Comparison of ENCODE assay signal across 11 cellular contexts in the genomic region with DNA sequence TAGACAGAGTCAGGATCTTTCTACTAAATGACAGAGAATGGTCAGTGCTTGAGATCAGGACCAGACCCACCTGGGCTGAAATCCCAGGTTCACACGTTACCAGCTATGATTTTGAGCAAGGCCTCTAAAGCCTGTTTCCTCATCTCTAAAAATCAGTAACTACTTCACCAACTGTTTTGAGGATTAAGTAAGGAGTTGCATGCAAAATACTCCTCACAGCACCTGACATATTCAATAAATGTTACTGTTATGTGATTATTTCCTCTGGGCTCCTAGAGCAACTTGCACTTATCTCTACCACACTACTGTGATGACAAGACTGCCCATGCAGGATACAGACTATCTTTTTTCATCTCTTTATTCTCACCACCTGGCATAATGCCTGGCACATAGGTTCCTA. TPM values are rescaled to one million over a fixed set of nuclear protein-coding genes. Genes with fewer than 3 reads are reported as not detected.
DNase-seq lines count a peak whose midpoint lies in the region; ATAC-seq, FAIRE-seq and TF ChIP-seq lines count a peak whose summit lies in the region.
"Had no signal": no experiment of that assay in that cellular context is flagged by ENCODE, and none has a peak within 500 bp of the region (broad histone marks: within the 10 kb centered on the region; RNA-seq: fewer than 3 reads in every experiment).

No MANE protein-coding gene starts in this region.

- peaks cover 28% of the 10 kb centered on the region for H3K4me1 ChIP-seq in CD4-positive, alpha-beta memory T cell (ENCODE audit: insufficient read depth, low read length)
- H3K4me1 ChIP-seq in Karpas-422 (ENCODE audit: low read length), result peaks cover 63% of the 10 kb centered on the region
- peaks cover 32% of the 10 kb centered on the region for H3K4me1 ChIP-seq in astrocyte (ENCODE audit: insufficient read depth, low read length)
- peaks cover 12% of the 10 kb centered on the region for H3K4me1 ChIP-seq in upper lobe of right lung

- H3K4me2 ChIP-seq in Karpas-422 (ENCODE audit: low read depth, low read length, poor library complexity, severe bottlenecking), result peak overlapping the region; percentile 91
- peak overlapping the region; percentile 88 for H3K4me2 ChIP-seq in astrocyte (ENCODE audit: low read length)

- peak overlapping the region in 5 of 8 donors; percentile 5 to 58 (median 18) for H3K4me3 Mint-ChIP-seq in CD4-positive, alpha-beta memory T cell
- H3K4me3 Mint-ChIP-seq in astrocyte (ENCODE audit: unreplicated experiment), result peak overlapping the region; percentile 86
- H3K4me3 Mint-ChIP-seq in nephron progenitor cell, result peak overlapping the region; percentile 91

- no peaks in the 10 kb centered on the region for H3K36me3 Mint-ChIP-seq in CD4-positive, alpha-beta memory T cell
- H3K36me3 Mint-ChIP-seq in astrocyte (ENCODE audit: low read depth, unreplicated experiment), result no peaks in the 10 kb centered on the region
- no peaks in the 10 kb centered on the region for H3K36me3 Mint-ChIP-seq in nephron progenitor cell (ENCODE audit: low read depth)

- H3K36me3 ChIP-seq in CD4-positive, alpha-beta memory T cell (ENCODE audit: insufficient read depth, low read length), result no peaks in the 10 kb centered on the region
- peaks cover 1% of the 10 kb centered on the region; the same call in 1 of the 2 replicates for H3K36me3 ChIP-seq in Karpas-422 (ENCODE audit: insufficient read depth, low read length)
- H3K36me3 ChIP-seq in astrocyte (ENCODE audit: insufficient read depth, low read length), result no peaks in the 10 kb centered on the region
- H3K36me3 ChIP-seq in upper lobe of right lung, result no peaks in the 10 kb centered on the region

- no peaks in the 10 kb centered on the region for H3K9me3 ChIP-seq in CD4-positive, alpha-beta memory T cell (ENCODE audit: control insufficient read depth in 1 of 2, low read length in 2 of 2)
- no peaks in the 10 kb centered on the region for H3K9me3 ChIP-seq in Karpas-422 (ENCODE audit: low read length)
- no peaks in the 10 kb centered on the region for H3K9me3 ChIP-seq in astrocyte (ENCODE audit: insufficient read depth, low read depth, low read length)
- no peaks in the 10 kb centered on the region for H3K9me3 ChIP-seq in upper lobe of right lung

- no peak overlapping the region for H3K4me3 ChIP-seq in CD4-positive, alpha-beta memory T cell (ENCODE audit: low read length in 2 of 2)
- peak overlapping the region; percentile 86 for H3K4me3 ChIP-seq in Karpas-422 (ENCODE audit: low read length)
- H3K4me3 ChIP-seq in astrocyte (ENCODE audit: insufficient read depth, low read depth, low read length), result peak overlapping the region; percentile 87
- no peak overlapping the region for H3K4me3 ChIP-seq in upper lobe of right lung

- CTCF ChIA-PET in CD4-positive, alpha-beta memory T cell (lab: Charles Lee; ENCODE audit: partially characterized antibody), result interaction anchor here (1.2 to 1.4 kb wide), 2 partner anchors 140 to 173 kb away, joined by 6 read pairs; no protein-coding TSS in a partner anchor

- H3K27me3 Mint-ChIP-seq in CD4-positive, alpha-beta memory T cell, result no peaks in the 10 kb centered on the region
- H3K27me3 Mint-ChIP-seq in astrocyte (ENCODE audit: low read depth, unreplicated experiment) (no peaks in the 10 kb centered on the region), nephron progenitor cell (ENCODE audit: low read depth, poor library complexity) (peaks cover 6% of the 10 kb centered on the region)

- no peak for FAIRE-seq in astrocyte (lab: Jason Lieb, UNC)
- FAIRE-seq: colon had no signal

- no peak for DNase-seq in CD4-positive, alpha-beta memory T cell
- DNase-seq in Karpas-422 (peak; percentile 70), astrocyte (ENCODE audit: low read depth) (no peak), nephron progenitor cell (no peak), NCI-H1436 (lab: John Stamatoyannopoulos, UW) (no peak), upper lobe of right lung (no peak), NOMO-1 treated with dmso at 0.1 percent for 144 hours (lab: John Stamatoyannopoulos, UW; ENCODE audit: unreplicated experiment) (no peak)
- no peak for DNase-seq in activated CD4-positive, alpha-beta T cell treated with anti-CD3 and anti-CD28 coated beads for 48 hours
- DNase-seq: occipital lobe, SW 1271 had no signal

- H4K20me1 ChIP-seq in Karpas-422 (ENCODE audit: insufficient read depth, low read depth, low read length) (no peaks in the 10 kb centered on the region), astrocyte (ENCODE audit: insufficient read depth, low read length) (no peaks in the 10 kb centered on the region)

- no peak for TF ChIP-seq CTCF in astrocyte (IDR thresholded peaks at IDR 0.05; ENCODE audit: insufficient read depth, low read depth, low read length)
- TF ChIP-seq CTCF in nephron progenitor cell (IDR thresholded peaks at IDR 0.05), result no peak
- no peak for TF ChIP-seq CTCF in upper lobe of right lung (IDR thresholded peaks at IDR 0.05)

- peaks cover 25 to 46% (median 31%) of the 10 kb centered on the region in 4 donors for H3K4me1 Mint-ChIP-seq in CD4-positive, alpha-beta memory T cell
- H3K4me1 Mint-ChIP-seq in astrocyte (ENCODE audit: low read depth, unreplicated experiment) (peaks cover 41% of the 10 kb centered on the region), nephron progenitor cell (peaks cover 52% of the 10 kb centered on the region)

- peak overlapping the region; percentile 94 for H3K9ac ChIP-seq in Karpas-422 (ENCODE audit: low read length)
- peak overlapping the region; percentile 96 for H3K9ac ChIP-seq in astrocyte (ENCODE audit: low read length)

- H3K9me3 Mint-ChIP-seq in CD4-positive, alpha-beta memory T cell, result no peaks in the 10 kb centered on the region
- H3K9me3 Mint-ChIP-seq in astrocyte (ENCODE audit: unreplicated experiment) (no peaks in the 10 kb centered on the region), nephron progenitor cell (no peaks in the 10 kb centered on the region)

- no peak for ATAC-seq in upper lobe of right lung

- H3K27ac ChIP-seq in CD4-positive, alpha-beta memory T cell (ENCODE audit: low read depth, low read length), result no peak overlapping the region
- peak overlapping the region; percentile 91 for H3K27ac ChIP-seq in Karpas-422 (ENCODE audit: low read length)
- H3K27ac ChIP-seq in astrocyte (ENCODE audit: low read depth, low read length), result no peak overlapping the region
- no peak overlapping the region for H3K27ac ChIP-seq in upper lobe of right lung

- H3K79me2 ChIP-seq in Karpas-422 (ENCODE audit: low read length), result peaks cover 59% of the 10 kb centered on the region
- H3K79me2 ChIP-seq in astrocyte (ENCODE audit: insufficient read depth, low read length), result peaks cover 57% of the 10 kb centered on the region

- peak overlapping the region in 4 of 7 donors; percentile 2 to 44 (median 27) for H3K27ac Mint-ChIP-seq in CD4-positive, alpha-beta memory T cell
- H3K27ac Mint-ChIP-seq in astrocyte (ENCODE audit: unreplicated experiment), result no peak overlapping the region
- H3K27ac Mint-ChIP-seq in nephron progenitor cell, result no peak overlapping the region

- H3K9me2 ChIP-seq in Karpas-422 (replicated peaks; ENCODE audit: insufficient read depth, low read length), result no peaks in the 10 kb centered on the region

- intact Hi-C loops in CD4-positive, alpha-beta memory T cell (cut with micrococcal nuclease), result loop anchor here (5.0 kb wide), 1 partner anchor 92 kb away; no protein-coding TSS in a partner anchor
- intact Hi-C loops in upper lobe of right lung (cut with DNase I), result no loop called here

- H2AFZ ChIP-seq in Karpas-422 (ENCODE audit: low read length) (no peak overlapping the region), astrocyte (ENCODE audit: low read depth, low read length) (no peak overlapping the region)

- no peaks in the 10 kb centered on the region for H3K27me3 ChIP-seq in CD4-positive, alpha-beta memory T cell (ENCODE audit: insufficient read depth, low read length)
- no peaks in the 10 kb centered on the region for H3K27me3 ChIP-seq in Karpas-422 (ENCODE audit: low read length)
- no peaks in the 10 kb centered on the region for H3K27me3 ChIP-seq in astrocyte (ENCODE audit: insufficient read depth, low read length)
- no peaks in the 10 kb centered on the region for H3K27me3 ChIP-seq in upper lobe of right lung

- POLR2A ChIA-PET in CD4-positive, alpha-beta memory T cell (lab: Charles Lee; ENCODE audit: partially characterized antibody), result interaction anchor here (1.6 to 1.9 kb wide), 2 partner anchors 41 to 90 kb away, joined by 5 to 9 read pairs; no protein-coding TSS in a partner anchor

RNA-seq across cellular contexts. Expression of a gene that starts 1.9 kb away (rescaled TPM):
- 1 to 10 TPM; 4.8 to 6.4 TPM for total RNA-seq in CD4-positive, alpha-beta memory T cell
- polyA plus RNA-seq in CD4-positive, alpha-beta memory T cell, result 1 to 10 TPM; 1.7 to 4.8 TPM
- 13.4 and 35.6 TPM in 2 replicates for total RNA-seq in Karpas-422 (2014; rRNA removed; shearing (Covaris generic); ENCODE audit: low replicate concordance)
- 36.9 and 42.0 TPM in 2 replicates for total RNA-seq in astrocyte
- 17.5 TPM for total RNA-seq in upper lobe of right lung

Comparison
In these comparisons a context has a peak if more than half of its experiments do, and no peak if none do; other contexts are left out.
1. H3K4me3 ChIP-seq: peak in Karpas-422 (single experiment) and astrocyte (single experiment); none in CD4-positive, alpha-beta memory T cell (0 of 2) and upper lobe of right lung (single experiment).
2. H3K27ac Mint-ChIP-seq: peak in CD4-positive, alpha-beta memory T cell (4 of 7); none in astrocyte (single experiment) and nephron progenitor cell (single experiment).
3. H3K4me3 Mint-ChIP-seq: peak in every context shown above with its lines; median percentile 91 in nephron progenitor cell; 86 in astrocyte; 18 in CD4-positive, alpha-beta memory T cell.